Comparison of ENCODE assay signal across 12 cellular contexts in the genomic region with DNA sequence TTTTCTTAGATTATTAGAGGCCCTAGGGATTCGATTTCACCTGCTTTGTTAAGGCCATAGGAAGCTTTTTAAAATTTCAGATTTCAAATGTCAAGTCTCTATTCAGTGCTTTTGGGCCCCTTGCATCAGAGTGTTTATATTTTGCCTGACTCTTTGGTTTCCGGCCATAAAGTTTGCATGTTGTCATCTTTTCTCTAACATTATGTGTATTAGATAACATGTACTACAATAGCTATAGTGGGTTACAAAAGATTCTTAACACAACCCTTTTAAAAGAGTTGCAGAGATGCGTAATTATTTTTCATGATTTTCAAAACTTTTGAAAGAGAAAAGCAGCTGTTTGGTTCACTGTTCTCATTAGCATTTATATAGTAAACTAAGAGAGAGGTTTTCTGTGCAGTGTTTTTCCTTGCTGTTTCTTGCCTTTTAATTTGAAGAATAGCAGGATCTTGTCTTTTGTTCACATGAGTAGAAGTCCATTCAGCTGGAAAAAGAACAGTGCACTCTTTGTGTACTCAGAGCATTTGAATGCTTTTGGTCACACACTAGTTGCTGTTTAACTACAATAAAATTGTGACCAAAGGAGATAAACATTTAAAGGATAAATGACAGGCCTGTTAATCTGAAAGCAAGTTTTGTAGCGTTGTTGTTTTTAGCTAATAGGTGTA. TPM values are rescaled to one million over a fixed set of nuclear protein-coding genes. Genes with fewer than 3 reads are reported as not detected.
DNase-seq lines count a peak whose midpoint lies in the region; FAIRE-seq and TF ChIP-seq lines count a peak whose summit lies in the region.
"Had no signal": no experiment of that assay in that cellular context is flagged by ENCODE, and none has a peak within 500 bp of the region (broad histone marks: within the 10 kb centered on the region; RNA-seq: fewer than 3 reads in every experiment).

No MANE protein-coding gene starts in this region.

- DNase-seq in SK-N-MC (ENCODE audit: low read depth, low spot score) (no peak), kidney (no peak), superior temporal gyrus (ENCODE audit: extremely low spot score) (peak; percentile 87), adrenal gland (no peak), RKO (ENCODE audit: low spot score) (no peak), T-helper 1 cell (no peak)
- DNase-seq: activated CD4-positive, alpha-beta T cell treated with anti-CD3 and anti-CD28 coated beads for 36 hours; effector memory CD4-positive, alpha-beta T cell; immature natural killer cell; RPMI8226 had no signal

- H3K4me3 ChIP-seq in HUES64 (ENCODE audit: low read length) (no peak overlapping the region), SK-N-MC (0 out of 2 replicates have a peak overlapping the region, but pooled peaks have one; percentile 37), kidney (ENCODE audit: low read length in 2 of 2) (no peak overlapping the region), adrenal gland (no peak overlapping the region)

- H3K27ac ChIP-seq in HUES64 (ENCODE audit: low read depth, low read length), result peak overlapping the region; percentile 69
- H3K27ac ChIP-seq in SK-N-MC, result peak overlapping the region; percentile 29
- H3K27ac ChIP-seq in kidney (ENCODE audit: low read depth in 2 of 2, low read length in 2 of 2), result peak overlapping the region; percentile 55 to 71
- no peak overlapping the region for H3K27ac ChIP-seq in adrenal gland

- H3K36me3 ChIP-seq in HUES64 (ENCODE audit: insufficient read depth, low read length) (no peaks in the 10 kb centered on the region), SK-N-MC (ENCODE audit: insufficient read depth, low read length) (no peaks in the 10 kb centered on the region), kidney (ENCODE audit: control insufficient read depth in 1 of 2, insufficient read depth in 2 of 2, low read length in 2 of 2) (no peaks in the 10 kb centered on the region), adrenal gland (replicated peaks in 1 of 2) (no peaks in the 10 kb centered on the region)

- TF ChIP-seq POLR2A in adrenal gland (IDR thresholded peaks at IDR 0.05), result no peak

- no peaks in the 10 kb centered on the region for H3K27me3 ChIP-seq in HUES64 (ENCODE audit: insufficient read depth, low read length)
- H3K27me3 ChIP-seq in adrenal gland, result no peaks in the 10 kb centered on the region

- intact Hi-C loops in kidney (cut with DNase I), result no loop called here
- intact Hi-C loops in adrenal gland (cut with DNase I), result no loop called here

- TF ChIP-seq CTCF in kidney (IDR thresholded peaks at IDR 0.05; ENCODE audit: borderline replicate concordance, extremely low read depth, insufficient read depth) (no peak), adrenal gland (IDR thresholded peaks at IDR 0.05) (no peak)

- H3K4me1 ChIP-seq in HUES64 (ENCODE audit: insufficient read depth, low read length) (peaks cover 19% of the 10 kb centered on the region), kidney (ENCODE audit: control insufficient read depth in 1 of 2, insufficient read depth in 1 of 2, low read depth in 1 of 2, low read length in 2 of 2) (peaks cover 16 to 17% of the 10 kb centered on the region in 2 donors), adrenal gland (replicated peaks in 1 of 2) (peaks cover 29 to 49% of the 10 kb centered on the region in 2 donors)

- no peaks in the 10 kb centered on the region for H3K9me3 ChIP-seq in HUES64 (ENCODE audit: insufficient read depth, low read depth, low read length)
- H3K9me3 ChIP-seq in SK-N-MC (ENCODE audit: low read depth, low read length), result no peaks in the 10 kb centered on the region
- no peaks in the 10 kb centered on the region for H3K9me3 ChIP-seq in kidney (ENCODE audit: control insufficient read depth in 1 of 2, low read length in 2 of 2)
- H3K9me3 ChIP-seq in adrenal gland (replicated peaks in 1 of 3), result peaks cover 0 to 4% (median 0%) of the 10 kb centered on the region in 3 donors

- H3K9ac ChIP-seq in HUES64 (ENCODE audit: low read depth, low read length) (no peak overlapping the region), SK-N-MC (ENCODE audit: insufficient read length) (no peak overlapping the region), kidney (ENCODE audit: low read length in 2 of 2) (peak overlapping the region in 1 of 2 donors; percentile 27)

- WGBS in HUES64, result 86% methylated on average over 3 of the region's 4 CpGs
- WGBS in adrenal gland, 4 donors, result 56 to 67% (median 66%) methylated on average over 4 of the region's 4 CpGs

- no peak for FAIRE-seq in kidney (lab: Jason Lieb, UNC)
- FAIRE-seq: H1 had no signal

RNA-seq across cellular contexts. Expression of a gene that starts 52.5 kb away (rescaled TPM):
- 42.5 TPM for polyA plus RNA-seq in HUES64 (2013, experiment 1 of 2)
- 46.9 TPM for polyA plus RNA-seq in HUES64 (2013, experiment 2 of 2)
- 116 TPM for total RNA-seq in kidney
- polyA plus RNA-seq in kidney (ENCODE audit: insufficient read depth, low read depth, low replicate concordance), result 22.3 TPM
- 100 to 1,000 TPM; 138 to 310 (median 168) TPM for total RNA-seq in adrenal gland
- 100 to 1,000 TPM in 1 of 3 donors, 10 to 100 TPM in 2; 17.8 to 102 (median 20.7) TPM for polyA plus RNA-seq in adrenal gland

RNA-seq across cellular contexts. Expression of a gene that starts 52.8 kb away (rescaled TPM):
- polyA plus RNA-seq in HUES64 (2013, experiment 1 of 2), result 8.1 TPM
- polyA plus RNA-seq in HUES64 (2013, experiment 2 of 2), result 10.7 TPM
- total RNA-seq in kidney, result 10.2 TPM
- 4.3 TPM for polyA plus RNA-seq in kidney (ENCODE audit: insufficient read depth, low read depth, low replicate concordance)
- total RNA-seq in adrenal gland, result 10 to 100 TPM in 1 of 8 donors, 1 to 10 TPM in 7; 3.7 to 11.6 (median 6.6) TPM
- polyA plus RNA-seq in adrenal gland, result 1 to 10 TPM; 2.6 to 9.5 (median 3.3) TPM

Comparison
In these comparisons a context has a peak if more than half of its experiments do, and no peak if none do; other contexts are left out.
1. H3K27ac ChIP-seq: peak in HUES64 (single experiment), SK-N-MC (single experiment) and kidney (2 of 2); none in adrenal gland (0 of 5).